Comparison of ENCODE assay signal across 12 cellular contexts in genomic region chr3:88957751-88958452, GRCh38.
DNase-seq lines count a peak whose midpoint lies in the region; ATAC-seq and TF ChIP-seq lines count a peak whose summit lies in the region.
"Had no signal": no experiment of that assay in that cellular context is flagged by ENCODE, and none has a peak within 500 bp of the region (broad histone marks: within the 10 kb centered on the region; RNA-seq: fewer than 3 reads in every experiment).

No MANE protein-coding gene starts in this region.

- intact Hi-C loops in spleen (cut with DNase I; ENCODE audit: low total_unique reads), result no loop called here

- DNase-seq in AG20443 (ENCODE audit: low spot score) (peak; percentile 74), HT1080 (ENCODE audit: low read depth) (peak; percentile 77), choroid plexus epithelial cell (ENCODE audit: low read depth) (peak; percentile 88), myocyte (ENCODE audit: low read depth) (peak; percentile 71), BE2C (no peak), spleen (no peak)
- DNase-seq in T-helper 2 cell treated with Interferon-gamma antibody and Interleukin-4, amounts not matched to agents 5 μg/mL and 100 μg/mL, for 36 hours (ENCODE audit: low spot score), result no peak
- DNase-seq: CD8-positive, alpha-beta T cell; NCI-H1048 had no signal

- H3K36me3 ChIP-seq in BE2C (no peaks in the 10 kb centered on the region), spleen (no peaks in the 10 kb centered on the region)

- no peaks in the 10 kb centered on the region for H3K27me3 Mint-ChIP-seq in T-helper 2 cell treated with Interferon-gamma antibody and Interleukin-4, amounts not matched to agents 5 μg/mL and 100 μg/mL, for 36 hours (ENCODE audit: low read depth)

- ATAC-seq in GM21529 (IDR thresholded peaks at IDR 0.05; ENCODE audit: unreplicated experiment), result no peak
- ATAC-seq: activated naive CD4-positive, alpha-beta T cell treated with anti-CD3 and anti-CD28 coated beads, Interleukin-2, amount 50 U/mL, for 72 hours; CD8-positive, alpha-beta T cell; Panc1 had no signal

- no peaks in the 10 kb centered on the region for H3K4me1 Mint-ChIP-seq in T-helper 2 cell treated with Interferon-gamma antibody and Interleukin-4, amounts not matched to agents 5 μg/mL and 100 μg/mL, for 36 hours (ENCODE audit: low read depth)

- TF ChIP-seq CTCF in choroid plexus epithelial cell (conservative IDR thresholded peaks at IDR 0.05; ENCODE audit: low read depth, low read length) (no peak), BE2C (IDR thresholded peaks at IDR 0.05; ENCODE audit: low read depth, low read length) (no peak), spleen (IDR thresholded peaks at IDR 0.05 in 8 of 11, conservative IDR thresholded peaks at IDR 0.05 in 3 of 11) (no peak)

- no peak overlapping the region for H3K27ac ChIP-seq in spleen

- no peak for TF ChIP-seq POLR2A in spleen (IDR thresholded peaks at IDR 0.05)

- 8 to 30% (median 18%) methylated on average over 1 of the region's 1 CpG for WGBS in spleen, 5 donors

- H3K4me1 ChIP-seq in BE2C, result no peaks in the 10 kb centered on the region
- H3K4me1 ChIP-seq in spleen, result no peaks in the 10 kb centered on the region

- H3K4me3 ChIP-seq in choroid plexus epithelial cell (ENCODE audit: low read depth, low read length), result no peak overlapping the region
- H3K4me3 ChIP-seq in BE2C (ENCODE audit: low read depth, low read length), result no peak overlapping the region
- H3K4me3 ChIP-seq in spleen, result no peak overlapping the region

- H3K9me3 ChIP-seq in BE2C (no peaks in the 10 kb centered on the region), spleen (no peaks in the 10 kb centered on the region)

- no peaks in the 10 kb centered on the region for H3K36me3 Mint-ChIP-seq in T-helper 2 cell treated with Interferon-gamma antibody and Interleukin-4, amounts not matched to agents 5 μg/mL and 100 μg/mL, for 36 hours (ENCODE audit: low read depth)
- H3K36me3 Mint-ChIP-seq: activated naive CD4-positive, alpha-beta T cell treated with anti-CD3 and anti-CD28 coated beads, Interleukin-2, amount 50 U/mL, for 72 hours; CD8-positive, alpha-beta T cell had no signal

- H3K27ac Mint-ChIP-seq in T-helper 2 cell treated with Interferon-gamma antibody and Interleukin-4, amounts not matched to agents 5 μg/mL and 100 μg/mL, for 36 hours, result no peak overlapping the region
- H3K27ac Mint-ChIP-seq: activated naive CD4-positive, alpha-beta T cell treated with anti-CD3 and anti-CD28 coated beads, Interleukin-2, amount 50 U/mL, for 72 hours; CD8-positive, alpha-beta T cell had no signal

- peaks cover 11% of the 10 kb centered on the region for H3K9me3 Mint-ChIP-seq in T-helper 2 cell treated with Interferon-gamma antibody and Interleukin-4, amounts not matched to agents 5 μg/mL and 100 μg/mL, for 36 hours

- H3K27me3 ChIP-seq in BE2C (no peaks in the 10 kb centered on the region), spleen (replicated peaks in 1 of 7) (no peaks in the 10 kb centered on the region)

- H3K4me3 Mint-ChIP-seq in T-helper 2 cell treated with Interferon-gamma antibody and Interleukin-4, amounts not matched to agents 5 μg/mL and 100 μg/mL, for 36 hours, result no peak overlapping the region
- H3K4me3 Mint-ChIP-seq: CD8-positive, alpha-beta T cell had no signal

Comparison
In these comparisons a context has a peak if more than half of its experiments do, and no peak if none do; other contexts are left out.
1. DNase-seq: peak in AG20443 (single experiment), HT1080 (single experiment), choroid plexus epithelial cell (single experiment) and myocyte (single experiment); none in BE2C (single experiment), spleen (single experiment) and T-helper 2 cell treated with Interferon-gamma antibody and Interleukin-4, amounts not matched to agents 5 μg/mL and 100 μg/mL, for 36 hours (single experiment).